ENCODE assay signal across 9 cellular contexts in the genomic region with DNA sequence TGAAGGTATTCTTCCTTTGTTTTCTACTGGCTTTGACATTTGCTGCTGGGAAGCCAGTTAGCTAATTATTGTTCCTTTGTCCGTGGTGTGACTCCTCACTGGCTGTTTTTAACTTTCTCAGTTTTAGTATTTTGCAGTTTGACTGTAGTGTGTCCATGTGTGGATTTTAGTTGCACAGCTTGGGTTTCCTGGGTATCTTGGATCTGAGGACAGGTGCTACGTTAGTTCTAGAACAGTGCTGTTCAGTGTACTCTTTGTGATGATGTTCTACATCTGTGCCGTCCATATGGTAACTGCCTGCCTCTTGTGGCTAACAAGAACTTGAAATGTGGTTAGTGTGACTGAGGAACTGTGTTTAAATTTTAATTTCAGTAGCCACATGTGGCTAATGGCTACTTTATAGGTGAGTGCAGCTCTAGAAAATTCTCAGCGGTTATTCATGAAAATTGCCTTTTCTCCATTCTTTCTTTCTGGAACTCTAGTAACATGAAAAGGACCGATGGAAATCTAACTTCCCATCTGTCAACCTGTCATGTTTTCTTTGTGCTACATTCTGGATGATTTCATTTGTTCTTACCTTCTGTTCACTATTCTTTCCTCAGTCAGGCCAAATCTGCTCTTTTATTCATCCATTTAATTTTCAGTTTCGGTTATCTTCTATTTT. TPM values are rescaled to one million over a fixed set of nuclear protein-coding genes. Genes with fewer than 3 reads are reported as not detected.
DNase-seq lines count a peak whose midpoint lies in the region; ATAC-seq, FAIRE-seq and TF ChIP-seq lines count a peak whose summit lies in the region.
"Had no signal": no experiment of that assay in that cellular context is flagged by ENCODE, and none has a peak within 500 bp of the region (broad histone marks: within the 10 kb centered on the region; RNA-seq: fewer than 3 reads in every experiment).

No MANE protein-coding gene starts in this region.

- H3K4me3 ChIP-seq in GM12864 (ENCODE audit: low read depth, low read length) = no peak overlapping the region; the same call in 1 of the 2 replicates
- no peak overlapping the region for H3K4me3 ChIP-seq in endothelial cell of umbilical vein (replicated peaks in 1 of 3; ENCODE audit: insufficient read depth in 1 of 3, low read depth in 1 of 3, low read length in 3 of 3)
- no peak overlapping the region for H3K4me3 ChIP-seq in testis

- POLR2A ChIA-PET in endothelial cell of umbilical vein (lab: Charles Lee) = no interaction called here

- peaks cover 26% of the 10 kb centered on the region for H4K20me1 ChIP-seq in endothelial cell of umbilical vein (replicated peaks; ENCODE audit: control insufficient read depth, extremely low read depth, insufficient read depth, low read length)

- CTCF ChIA-PET in endothelial cell of umbilical vein (lab: Charles Lee) = interaction anchor here (3.2 kb wide), 1 partner anchor 43 kb away, joined by 10 read pairs; no protein-coding TSS in a partner anchor

- no peak for TF ChIP-seq CTCF in GM12864 (IDR thresholded peaks at IDR 0.05; ENCODE audit: low read depth, low read length, missing control alignments)
- no peak for TF ChIP-seq CTCF in endothelial cell of umbilical vein (IDR thresholded peaks at IDR 0.05; ENCODE audit: extremely low read depth in 1 of 2, insufficient read depth in 1 of 2, low read depth in 1 of 2, low read length in 2 of 2)
- TF ChIP-seq CTCF in testis (IDR thresholded peaks at IDR 0.05) = no peak

- H2AFZ ChIP-seq in endothelial cell of umbilical vein (ENCODE audit: low read depth, low read length) = no peak overlapping the region

- H3K4me2 ChIP-seq in endothelial cell of umbilical vein (ENCODE audit: insufficient read depth, low read length) = peak overlapping the region; percentile 37

- peaks cover 87% of the 10 kb centered on the region for H3K79me2 ChIP-seq in endothelial cell of umbilical vein (ENCODE audit: control insufficient read depth, insufficient read depth, low read length)

- DNase-seq in GM12864 (ENCODE audit: low read depth) = peak; percentile 79
- no peak for DNase-seq in endothelial cell of umbilical vein (ENCODE audit: low read depth, low spot score)
- no peak for DNase-seq in erythroblast (lab: John Stamatoyannopoulos, UW)
- DNase-seq in testis = no peak
- no peak for DNase-seq in NCI-H2227 (lab: John Stamatoyannopoulos, UW; ENCODE audit: unreplicated experiment)
- no peak for DNase-seq in stimulated activated CD4-positive, alpha-beta T cell treated with anti-CD3 and anti-CD28 coated beads, Interleukin-1b, Interleukin-23, amount 100 ng/mL, for 48 hours
- DNase-seq: activated T-cell treated with anti-CD3 and anti-CD28 coated beads, Interleukin-2, amount 50 U/mL, for 4 hours had no signal

- no peak for FAIRE-seq in endothelial cell of umbilical vein (lab: Jason Lieb, UNC)

- no TSS peak for BruUV-seq in endothelial cell of umbilical vein (replicated peaks; lab: Mats Ljungman, UMichigan)

- TF ChIP-seq POLR2A in endothelial cell of umbilical vein (IDR thresholded peaks at IDR 0.05; ENCODE audit: low read depth, low read length) = no peak
- TF ChIP-seq POLR2A in erythroblast (IDR thresholded peaks at IDR 0.05; ENCODE audit: low read length) = no peak
- no peak for TF ChIP-seq POLR2A in testis (IDR thresholded peaks at IDR 0.05)

- intact Hi-C loops in endothelial cell of umbilical vein (cut with micrococcal nuclease) (no loop called here), testis (cut with DNase I; ENCODE audit: low total_unique reads) (no loop called here)

- H3K27me3 ChIP-seq in endothelial cell of umbilical vein (ENCODE audit: control insufficient read depth in 2 of 2, insufficient read depth in 2 of 2, low read length in 2 of 2) = no peaks in the 10 kb centered on the region
- no peaks in the 10 kb centered on the region for H3K27me3 ChIP-seq in testis

- H3K36me3 ChIP-seq in endothelial cell of umbilical vein (ENCODE audit: control insufficient read depth in 2 of 2, extremely low read depth in 1 of 2, insufficient read depth in 2 of 2, low read length in 2 of 2) = no peaks in the 10 kb centered on the region
- H3K36me3 ChIP-seq in testis (ENCODE audit: low read depth, missing control alignments) = no peaks in the 10 kb centered on the region

- H3K9me1 ChIP-seq in endothelial cell of umbilical vein (replicated peaks; ENCODE audit: control insufficient read depth, extremely low read depth, insufficient read depth, low read length) = no peaks in the 10 kb centered on the region

- H3K4me1 ChIP-seq in endothelial cell of umbilical vein (ENCODE audit: control insufficient read depth, extremely low read depth, insufficient read depth, low read length) = peaks cover 38% of the 10 kb centered on the region
- peaks cover 2% of the 10 kb centered on the region for H3K4me1 ChIP-seq in testis

- H3K27ac ChIP-seq in endothelial cell of umbilical vein (ENCODE audit: insufficient read depth, low read depth, low read length) (no peak overlapping the region), testis (no peak overlapping the region)

- dilution Hi-C loops in endothelial cell of umbilical vein (cut with MboI; ENCODE audit: extremely low pct_ligation_motif_present, low sequenced_read_pairs) = no loop called here

- H3K9ac ChIP-seq in endothelial cell of umbilical vein (replicated peaks; ENCODE audit: extremely low read depth, insufficient read depth, low read length) = no peak overlapping the region

- WGBS in testis, 2 donors = 84 to 87% methylated on average over 6 of the region's 6 CpGs

- ATAC-seq in GM21526 (IDR thresholded peaks at IDR 0.05; ENCODE audit: low FRiP score, unreplicated experiment) (peak; percentile 82), HG03575 (IDR thresholded peaks at IDR 0.05; ENCODE audit: extremely low read depth, insufficient number of reproducible peaks, low FRiP score, unreplicated experiment) (peak; percentile 76)

- H3K9me3 ChIP-seq in endothelial cell of umbilical vein (replicated peaks; ENCODE audit: control insufficient read depth, insufficient read depth, low read length) = no peaks in the 10 kb centered on the region
- H3K9me3 ChIP-seq in testis = no peaks in the 10 kb centered on the region

TF ChIP-seq in endothelial cell of umbilical vein, 7 proteins besides CTCF, POLR2A, EP300 and RAD21:
- no peak for TF ChIP-seq EZH2 (IDR thresholded peaks at IDR 0.05; ENCODE audit: borderline replicate concordance, low read depth, low read length, severe bottlenecking)
- TF ChIP-seq, protein P1, sequence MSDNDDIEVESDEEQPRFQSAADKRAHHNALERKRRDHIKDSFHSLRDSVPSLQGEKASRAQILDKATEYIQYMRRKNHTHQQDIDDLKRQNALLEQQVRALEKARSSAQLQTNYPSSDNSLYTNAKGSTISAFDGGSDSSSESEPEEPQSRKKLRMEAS (IDR thresholded peaks at IDR 0.05; ENCODE audit: insufficient read depth, insufficient read length) = no peak
- TF ChIP-seq GATA2 (IDR thresholded peaks at IDR 0.05; ENCODE audit: insufficient read depth, insufficient read length, low read depth, low read length) = no peak
- TF ChIP-seq POLR2AphosphoS5 (IDR thresholded peaks at IDR 0.05; ENCODE audit: insufficient read depth, low read depth, low read length) = no peak
- TF ChIP-seq FOS (IDR thresholded peaks at IDR 0.05; ENCODE audit: borderline replicate concordance, insufficient read depth, low read length) = no peak
- TF ChIP-seq MYC (IDR thresholded peaks at IDR 0.05; ENCODE audit: low read depth, low read length) = no peak
- TF ChIP-seq JUN (IDR thresholded peaks at IDR 0.05; ENCODE audit: borderline replicate concordance, insufficient read depth, insufficient read length, low read depth) = no peak

RNA-seq across cellular contexts. Expression of a gene that starts 7.4 kb away (rescaled TPM):
- total RNA-seq in endothelial cell of umbilical vein (51.4 and 54.5 TPM in 2 replicates), testis (10 to 100 TPM; 26.0 to 30.1 TPM)
- polyA plus RNA-seq in endothelial cell of umbilical vein (22.7 and 27.5 TPM in 2 replicates), testis (ENCODE audit: insufficient read depth, low read depth, low replicate concordance) (32.6 TPM)
- polyA plus RNA-seq in endothelial cell of umbilical vein (2011; cell fraction: cytosol; rRNA removed) = 37.3 and 40.2 TPM in 2 replicates
- polyA plus RNA-seq in endothelial cell of umbilical vein (2011; cell fraction: nucleus; rRNA removed) = 54.5 and 56.3 TPM in 2 replicates
- 32.2 and 32.5 TPM in 2 replicates for polyA plus RNA-seq in endothelial cell of umbilical vein (2012)
- 27.5 and 29.1 TPM in 2 replicates for polyA minus RNA-seq in endothelial cell of umbilical vein
- 12.6 TPM for polyA minus RNA-seq in endothelial cell of umbilical vein (2011; cell fraction: cytosol; rRNA and poly(A)+ RNA removed)
- polyA minus RNA-seq in endothelial cell of umbilical vein (2011; cell fraction: nucleus; rRNA and poly(A)+ RNA removed) = 25.7 and 25.8 TPM in 2 replicates
